In genomic region chr7:157359581-157359980, GRCh38 we compare ENCODE assay signal across 1 cellular context.
TF ChIP-seq lines count a peak whose summit lies in the region.

No MANE protein-coding gene starts in this region.

TF ChIP-seq in H1, 55 proteins besides CTCF, POLR2A, EP300 and RAD21:
- TF ChIP-seq GTF2F1 (IDR thresholded peaks at IDR 0.05; ENCODE audit: borderline replicate concordance, low read depth, low read length) (no peak), ZNF274 (IDR thresholded peaks at IDR 0.05; ENCODE audit: borderline replicate concordance, extremely low read depth, low read length) (no peak), CBX8 (IDR thresholded peaks at IDR 0.05; ENCODE audit: borderline replicate concordance, low read depth, low read length) (no peak)
